16 cellular contexts compared by ENCODE assay signal in the genomic region with DNA sequence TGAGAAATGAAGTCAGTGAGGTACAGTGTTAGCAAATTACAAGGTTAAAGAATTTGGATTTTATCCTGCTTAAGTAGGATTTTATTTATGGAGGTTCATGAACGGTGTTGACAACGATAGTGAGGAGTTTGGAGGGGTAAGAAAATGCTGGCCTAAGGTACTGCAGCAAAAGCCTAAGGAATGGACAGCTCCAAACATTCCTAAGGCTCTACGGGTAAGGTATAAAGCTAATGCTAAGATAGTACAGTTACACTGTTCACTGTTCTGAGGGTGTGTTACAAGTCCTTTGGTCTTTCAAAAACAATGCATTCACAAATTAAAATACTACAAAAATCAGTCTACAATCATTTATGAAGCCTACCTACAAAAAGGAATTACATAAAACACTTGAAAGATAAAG. TPM values are rescaled to one million over a fixed set of nuclear protein-coding genes. Genes with fewer than 3 reads are reported as not detected.
DNase-seq lines count a peak whose midpoint lies in the region; ATAC-seq and TF ChIP-seq lines count a peak whose summit lies in the region.
"Had no signal": no experiment of that assay in that cellular context is flagged by ENCODE, and none has a peak within 500 bp of the region (broad histone marks: within the 10 kb centered on the region; RNA-seq: fewer than 3 reads in every experiment).

No MANE protein-coding gene starts in this region.

- H3K27ac Mint-ChIP-seq in activated naive CD4-positive, alpha-beta T cell treated with anti-CD3 and anti-CD28 coated beads for 36 hours, result no peak overlapping the region

- H3K79me2 ChIP-seq in OCI-LY1 (ENCODE audit: insufficient read depth, low read length), result peaks cover under 1% of the 10 kb centered on the region; the same call in 1 of the 2 replicates
- peaks cover 12% of the 10 kb centered on the region for H3K79me2 ChIP-seq in parathyroid adenoma

- CTCF ChIA-PET in activated naive CD4-positive, alpha-beta T cell treated with anti-CD3 and anti-CD28 coated beads for 36 hours (lab: Charles Lee), result interaction anchor here (0.7 kb wide), 1 partner anchor 1514 kb away, joined by 3 read pairs; no protein-coding TSS in a partner anchor

- no peak overlapping the region for H3K4me3 ChIP-seq in BLaER1
- H3K4me3 ChIP-seq in OCI-LY1 (ENCODE audit: low read depth, low read length, poor library complexity, severe bottlenecking), result peak overlapping the region; percentile 39
- no peak overlapping the region for H3K4me3 ChIP-seq in parathyroid adenoma (ENCODE audit: low read depth, low read length)
- H3K4me3 ChIP-seq: gastroesophageal sphincter, right atrium auricular region, SJCRH30 had no signal

- H3K27me3 ChIP-seq in BLaER1 (no peaks in the 10 kb centered on the region), OCI-LY1 (ENCODE audit: insufficient read depth, low read length) (no peaks in the 10 kb centered on the region), parathyroid adenoma (ENCODE audit: control insufficient read depth, insufficient read depth, low read length) (no peaks in the 10 kb centered on the region)
- H3K27me3 ChIP-seq: gastroesophageal sphincter, right atrium auricular region, SJCRH30 had no signal

- TF ChIP-seq CTCF in OCI-LY1 (IDR thresholded peaks at IDR 0.05; ENCODE audit: low read length) (no peak), parathyroid adenoma (IDR thresholded peaks at IDR 0.05) (no peak), GM13976 (IDR thresholded peaks at IDR 0.05; ENCODE audit: borderline replicate concordance, control extremely low read depth, extremely low read depth, insufficient read depth, missing control alignments) (no peak)

- in situ Hi-C loops in GM13976 (cut with MboI; ENCODE audit: low sequenced_read_pairs, unreplicated experiment), result no loop called here

- H3K36me3 ChIP-seq in BLaER1 (peaks cover 72% of the 10 kb centered on the region), OCI-LY1 (ENCODE audit: insufficient read depth, low read length) (peaks cover 37% of the 10 kb centered on the region), parathyroid adenoma (ENCODE audit: control insufficient read depth, insufficient read depth, low read length) (no peaks in the 10 kb centered on the region)
- H3K36me3 ChIP-seq: SJCRH30 had no signal

- H3K9me3 ChIP-seq in BLaER1, result no peaks in the 10 kb centered on the region
- no peaks in the 10 kb centered on the region for H3K9me3 ChIP-seq in OCI-LY1 (ENCODE audit: low read length)
- H3K9me3 ChIP-seq in parathyroid adenoma (ENCODE audit: control insufficient read depth, low read length), result no peaks in the 10 kb centered on the region
- H3K9me3 ChIP-seq: gastroesophageal sphincter, right atrium auricular region, SJCRH30 had no signal

- H2AFZ ChIP-seq in OCI-LY1 (ENCODE audit: low read length) (no peak overlapping the region), parathyroid adenoma (no peak overlapping the region)

- intact Hi-C loops in activated naive CD4-positive, alpha-beta T cell treated with anti-CD3 and anti-CD28 coated beads for 36 hours (cut with micrococcal nuclease), result no loop called here

- no peaks in the 10 kb centered on the region for H3K9me2 ChIP-seq in OCI-LY1 (ENCODE audit: low read depth, low read length)

- H3K4me1 ChIP-seq in BLaER1 (peaks cover 54% of the 10 kb centered on the region), OCI-LY1 (ENCODE audit: insufficient read depth, low read length, severe bottlenecking) (peaks cover 28% of the 10 kb centered on the region), parathyroid adenoma (no peaks in the 10 kb centered on the region)
- H3K4me1 ChIP-seq: SJCRH30 had no signal

- ATAC-seq in activated T-cell treated with anti-CD3 and anti-CD28 coated beads, Interleukin-2, amount 50 U/mL, for 4 hours, result no peak
- ATAC-seq: activated CD8-positive, alpha-beta T cell treated with anti-CD3 and anti-CD28 coated beads for 36 hours; effector memory CD8-positive, alpha-beta T cell; gastroesophageal sphincter; HepG2 had no signal

- peaks cover 86% of the 10 kb centered on the region for H4K20me1 ChIP-seq in BLaER1
- no peaks in the 10 kb centered on the region for H4K20me1 ChIP-seq in OCI-LY1 (ENCODE audit: insufficient read depth, low read length)

- H3F3A ChIP-seq in OCI-LY1 (ENCODE audit: insufficient read depth, low read length), result no peaks in the 10 kb centered on the region

- H3K9me3 Mint-ChIP-seq in activated T-cell treated with anti-CD3 and anti-CD28 coated beads, Interleukin-2, amount 50 U/mL, for 4 hours, result no peaks in the 10 kb centered on the region
- no peaks in the 10 kb centered on the region for H3K9me3 Mint-ChIP-seq in activated naive CD4-positive, alpha-beta T cell treated with anti-CD3 and anti-CD28 coated beads for 36 hours
- H3K9me3 Mint-ChIP-seq: activated CD8-positive, alpha-beta T cell treated with anti-CD3 and anti-CD28 coated beads for 36 hours; effector memory CD8-positive, alpha-beta T cell had no signal

- no peak overlapping the region for H3K4me3 Mint-ChIP-seq in activated T-cell treated with anti-CD3 and anti-CD28 coated beads, Interleukin-2, amount 50 U/mL, for 4 hours
- no peak overlapping the region for H3K4me3 Mint-ChIP-seq in activated naive CD4-positive, alpha-beta T cell treated with anti-CD3 and anti-CD28 coated beads for 36 hours
- H3K4me3 Mint-ChIP-seq: activated CD8-positive, alpha-beta T cell treated with anti-CD3 and anti-CD28 coated beads for 36 hours; effector memory CD8-positive, alpha-beta T cell had no signal

- peaks cover 67% of the 10 kb centered on the region for H3K4me1 Mint-ChIP-seq in activated T-cell treated with anti-CD3 and anti-CD28 coated beads, Interleukin-2, amount 50 U/mL, for 4 hours (ENCODE audit: low read depth)
- peaks cover 58% of the 10 kb centered on the region for H3K4me1 Mint-ChIP-seq in activated naive CD4-positive, alpha-beta T cell treated with anti-CD3 and anti-CD28 coated beads for 36 hours (ENCODE audit: low read depth)

- no peaks in the 10 kb centered on the region for H3K27me3 Mint-ChIP-seq in activated T-cell treated with anti-CD3 and anti-CD28 coated beads, Interleukin-2, amount 50 U/mL, for 4 hours (ENCODE audit: low read depth)
- H3K27me3 Mint-ChIP-seq in activated naive CD4-positive, alpha-beta T cell treated with anti-CD3 and anti-CD28 coated beads for 36 hours (ENCODE audit: low read depth), result no peaks in the 10 kb centered on the region
- H3K27me3 Mint-ChIP-seq: activated CD8-positive, alpha-beta T cell treated with anti-CD3 and anti-CD28 coated beads for 36 hours; effector memory CD8-positive, alpha-beta T cell had no signal

- H3K4me2 ChIP-seq in BLaER1, result peak overlapping the region; percentile 63
- H3K4me2 ChIP-seq in OCI-LY1 (ENCODE audit: low read length), result peak overlapping the region; percentile 62
- H3K4me2 ChIP-seq in parathyroid adenoma (ENCODE audit: low read length), result peak overlapping the region; percentile 24

- H3K27ac ChIP-seq in BLaER1 (no peak overlapping the region), OCI-LY1 (ENCODE audit: low read depth, low read length, poor library complexity, severe bottlenecking) (no peak overlapping the region), cingulate gyrus (ENCODE audit: low read depth, low read length) (peak overlapping the region; percentile 92), parathyroid adenoma (no peak overlapping the region)
- H3K27ac ChIP-seq: SJCRH30 had no signal

- no peak overlapping the region for H3K9ac ChIP-seq in BLaER1
- H3K9ac ChIP-seq in OCI-LY1 (ENCODE audit: low read length), result no peak overlapping the region; the same call in 1 of the 2 replicates
- no peak overlapping the region for H3K9ac ChIP-seq in parathyroid adenoma

- peaks cover 44% of the 10 kb centered on the region for H3K36me3 Mint-ChIP-seq in activated T-cell treated with anti-CD3 and anti-CD28 coated beads, Interleukin-2, amount 50 U/mL, for 4 hours (ENCODE audit: insufficient read depth)
- peaks cover 15% of the 10 kb centered on the region for H3K36me3 Mint-ChIP-seq in activated naive CD4-positive, alpha-beta T cell treated with anti-CD3 and anti-CD28 coated beads for 36 hours (ENCODE audit: low read depth)

- no peak for DNase-seq in activated T-cell treated with anti-CD3 and anti-CD28 coated beads, Interleukin-2, amount 50 U/mL, for 4 hours
- DNase-seq in NCI-H226 (no peak), GM13976 (ENCODE audit: low spot score) (no peak)
- DNase-seq in activated naive CD4-positive, alpha-beta T cell treated with anti-CD3 and anti-CD28 coated beads for 36 hours, result no peak
- DNase-seq: activated CD8-positive, alpha-beta T cell treated with anti-CD3 and anti-CD28 coated beads for 36 hours; effector memory CD8-positive, alpha-beta T cell; NCI-H1092 treated with DMSO at 0.1 percent for 48 hours; SJCRH30; stimulated activated CD4-positive, alpha-beta T cell treated with anti-CD3 and anti-CD28 coated beads, Interleukin-4, amount 100 ng/mL, for 1 hour had no signal

RNA-seq across cellular contexts. Expression of a gene that starts 7.3 kb away (rescaled TPM):
- 10 to 100 TPM in 2 of 3 donors, 1 to 10 TPM in 1; 9.1 to 12.3 (median 10.8) TPM for total RNA-seq in activated T-cell treated with anti-CD3 and anti-CD28 coated beads, Interleukin-2, amount 50 U/mL, for 4 hours
- total RNA-seq in activated naive CD4-positive, alpha-beta T cell treated with anti-CD3 and anti-CD28 coated beads for 36 hours, result 10 to 100 TPM in 1 of 2 experiments, 1 to 10 TPM in 1; 9.7 to 10.5 TPM
